ENCODE assay signal across 25 cellular contexts in genomic region chr16:49594706-49595534, GRCh38.
DNase-seq lines count a peak whose midpoint lies in the region; ATAC-seq, FAIRE-seq and TF ChIP-seq lines count a peak whose summit lies in the region.
"Had no signal": no experiment of that assay in that cellular context is flagged by ENCODE, and none has a peak within 500 bp of the region (broad histone marks: within the 10 kb centered on the region; RNA-seq: fewer than 3 reads in every experiment).

No MANE protein-coding gene starts in this region.

- no peak for FAIRE-seq in H1 (lab: Jason Lieb, UNC)
- FAIRE-seq: bronchial epithelial cell, HTR-8/SVneo had no signal

- POLR2A ChIA-PET in H1 (lab: Charles Lee; ENCODE audit: partially characterized antibody), result interaction anchor here (0.9 kb wide), 1 partner anchor 51 kb away, joined by 3 read pairs; no protein-coding TSS in a partner anchor

- TF ChIP-seq CTCF in BE2C (IDR thresholded peaks at IDR 0.05; ENCODE audit: low read depth, low read length) (no peak), GM23338 (conservative IDR thresholded peaks at IDR 0.05; ENCODE audit: low read depth in 2 of 2) (no peak), H1 (IDR thresholded peaks at IDR 0.05; ENCODE audit: control extremely low read depth in 1 of 3, insufficient read depth in 1 of 3, low read depth in 1 of 3, low read length in 3 of 3) (no peak), nephron (IDR thresholded peaks at IDR 0.05; ENCODE audit: unreplicated experiment in 3 of 3) (no peak)

- no peak for TF ChIP-seq EP300 in H1 (IDR thresholded peaks at IDR 0.05; ENCODE audit: borderline replicate concordance in 1 of 2, low read depth in 2 of 2, low read length in 2 of 2)

- no peak overlapping the region; the same call in 1 of the 2 replicates for H2BK12ac ChIP-seq in H1 (ENCODE audit: low read depth, low read length)

- H4K5ac ChIP-seq in H1 (ENCODE audit: insufficient read length, low read depth, low read length), result no peak overlapping the region

- no peaks in the 10 kb centered on the region for H3K9me3 Mint-ChIP-seq in GM23338
- no peaks in the 10 kb centered on the region for H3K9me3 Mint-ChIP-seq in nephron
- H3K9me3 Mint-ChIP-seq: activated naive CD4-positive, alpha-beta T cell treated with anti-CD3 and anti-CD28 coated beads, Interleukin-2, amount 10 ng/mL, durations not matched to agents 7 days and 5 days had no signal

- no peak overlapping the region for H3K9ac ChIP-seq in H1 (replicated peaks in 1 of 4; ENCODE audit: extremely low read depth in 1 of 4, low read depth in 3 of 4, low read length in 3 of 4)
- H3K9ac ChIP-seq: GM23248 had no signal

- H3K27me3 ChIP-seq in BE2C, result no peaks in the 10 kb centered on the region
- H3K27me3 ChIP-seq in GM23338 (ENCODE audit: insufficient read depth), result no peaks in the 10 kb centered on the region
- no peaks in the 10 kb centered on the region for H3K27me3 ChIP-seq in H1 (replicated peaks in 1 of 4; ENCODE audit: control insufficient read depth in 3 of 4, extremely low read depth in 1 of 4, insufficient read depth in 3 of 4, low read length in 3 of 4)
- H3K27me3 ChIP-seq: MG63 had no signal

- H3K36me3 Mint-ChIP-seq in GM23338 (ENCODE audit: low read depth), result no peaks in the 10 kb centered on the region
- H3K36me3 Mint-ChIP-seq in nephron (ENCODE audit: low read depth), result no peaks in the 10 kb centered on the region
- H3K36me3 Mint-ChIP-seq: activated naive CD4-positive, alpha-beta T cell treated with anti-CD3 and anti-CD28 coated beads, Interleukin-2, amount 10 ng/mL, durations not matched to agents 7 days and 5 days had no signal

- H3K36me3 ChIP-seq in BE2C (no peaks in the 10 kb centered on the region), GM23338 (ENCODE audit: insufficient read depth) (no peaks in the 10 kb centered on the region), H1 (ENCODE audit: control insufficient read depth in 2 of 4, insufficient read depth in 4 of 4, low read length in 3 of 4) (no peaks in the 10 kb centered on the region)
- H3K36me3 ChIP-seq: MG63, thoracic aorta had no signal

- peaks cover 26% of the 10 kb centered on the region for H3K4me1 ChIP-seq in BE2C
- H3K4me1 ChIP-seq in GM23338 (ENCODE audit: insufficient read depth), result peaks cover 26% of the 10 kb centered on the region
- H3K4me1 ChIP-seq in H1 (replicated peaks in 1 of 4; ENCODE audit: control insufficient read depth in 3 of 4, insufficient read depth in 4 of 4, low read length in 3 of 4), result peaks cover 9 to 26% (median 13%) of the 10 kb centered on the region in 4 experiments

- no peak overlapping the region for H3K4me3 Mint-ChIP-seq in GM23338
- peak overlapping the region; percentile 3 to 33 (median 4) for H3K4me3 Mint-ChIP-seq in nephron
- H3K4me3 Mint-ChIP-seq: activated CD4-positive, alpha-beta T cell treated with anti-CD3 and anti-CD28 coated beads for 36 hours; activated naive CD4-positive, alpha-beta T cell treated with anti-CD3 and anti-CD28 coated beads, Interleukin-2, amount 10 ng/mL, durations not matched to agents 7 days and 5 days had no signal

- H3K27me3 Mint-ChIP-seq in GM23338 (ENCODE audit: insufficient read depth, low read depth, poor library complexity), result peaks cover 3% of the 10 kb centered on the region
- H3K27me3 Mint-ChIP-seq in nephron (ENCODE audit: low read depth), result no peaks in the 10 kb centered on the region

- no peak overlapping the region for H3K23ac ChIP-seq in H1 (ENCODE audit: insufficient read length)

- H3K4me3 ChIP-seq in BE2C (ENCODE audit: low read depth, low read length) (no peak overlapping the region), GM23338 (no peak overlapping the region), H1 (ENCODE audit: extremely low read depth in 1 of 4, insufficient read depth in 2 of 4, low read depth in 3 of 4, low read length in 4 of 4) (no peak overlapping the region)
- H3K4me3 ChIP-seq: GM23248, MG63 had no signal

- no peak overlapping the region for H3K4ac ChIP-seq in H1 (replicated peaks; ENCODE audit: insufficient read length, low read depth, low read length)

- peak overlapping the region; percentile 9 for H3K27ac Mint-ChIP-seq in GM23338
- peak overlapping the region; percentile 81 to 93 (median 90) for H3K27ac Mint-ChIP-seq in nephron
- H3K27ac Mint-ChIP-seq: activated CD4-positive, alpha-beta T cell treated with anti-CD3 and anti-CD28 coated beads for 36 hours; activated naive CD4-positive, alpha-beta T cell treated with anti-CD3 and anti-CD28 coated beads, Interleukin-2, amount 10 ng/mL, durations not matched to agents 7 days and 5 days had no signal

- peaks cover 53% of the 10 kb centered on the region for H3K4me1 Mint-ChIP-seq in GM23338
- peaks cover 85% of the 10 kb centered on the region for H3K4me1 Mint-ChIP-seq in nephron

- no peaks in the 10 kb centered on the region for H4K20me1 ChIP-seq in GM23338 (replicated peaks; ENCODE audit: insufficient read depth)
- no peaks in the 10 kb centered on the region for H4K20me1 ChIP-seq in H1 (replicated peaks in 1 of 2; ENCODE audit: control insufficient read depth in 1 of 2, insufficient read depth in 2 of 2, low read length in 2 of 2)

- no peak overlapping the region for H2BK15ac ChIP-seq in H1 (ENCODE audit: low read length)

- no peaks in the 10 kb centered on the region for H3K9me3 ChIP-seq in BE2C
- no peaks in the 10 kb centered on the region for H3K9me3 ChIP-seq in H1 (ENCODE audit: insufficient read depth in 2 of 2, low read depth in 1 of 2, low read length in 1 of 2)
- H3K9me3 ChIP-seq: MG63, thoracic aorta had no signal

- H2AK5ac ChIP-seq in H1 (ENCODE audit: low read depth, low read length), result no peak overlapping the region

- no peak overlapping the region for H2BK20ac ChIP-seq in H1 (ENCODE audit: low read length)

- H3K79me1 ChIP-seq in H1 (ENCODE audit: low read depth, low read length), result peaks cover 5% of the 10 kb centered on the region; the same call in 1 of the 2 replicates

- TF ChIP-seq POLR2A in H1 (IDR thresholded peaks at IDR 0.05; ENCODE audit: control extremely low read depth in 1 of 2, low read depth in 2 of 2, low read length in 2 of 2), result no peak

- no peak overlapping the region for H3K27ac ChIP-seq in GM23338 (ENCODE audit: low read depth)
- H3K27ac ChIP-seq in H1 (ENCODE audit: low read depth, low read length), result 0 out of 2 replicates have a peak overlapping the region, but pooled peaks have one; percentile 7
- H3K27ac ChIP-seq: C4-2B, GM23248, thoracic aorta had no signal

- H3F3A ChIP-seq in GM23338 (replicated peaks; ENCODE audit: low read depth), result no peaks in the 10 kb centered on the region

- WGBS in H1 (ENCODE audit: extremely low coverage in 1 of 2, insufficient coverage in 1 of 2, insufficient read length in 1 of 2, insufficient replicate concordance in 2 of 2, low coverage in 1 of 2, low lambda C conversion rate in 2 of 2, missing lambda C conversion rate in 1 of 2), 2 experiments, result 91% methylated on average over 12 of the region's 12 CpGs; no CpG with 5 or more reads in 1 of the 2 experiments

- TF ChIP-seq RAD21 in H1 (IDR thresholded peaks at IDR 0.05 in 1 of 2, conservative IDR thresholded peaks at IDR 0.05 in 1 of 2; ENCODE audit: low read depth in 2 of 2, low read length in 2 of 2), result no peak

- no peak overlapping the region for H2BK120ac ChIP-seq in H1 (replicated peaks; ENCODE audit: low read depth, low read length)

- H2AFZ ChIP-seq in GM23338 (no peak overlapping the region), H1 (ENCODE audit: low read length) (no peak overlapping the region)
- H2AFZ ChIP-seq: GM23248 had no signal

- no peaks in the 10 kb centered on the region for H3K9me2 ChIP-seq in GM23338 (ENCODE audit: insufficient read depth)

- H2BK5ac ChIP-seq in H1 (ENCODE audit: low read depth, low read length), result no peak overlapping the region

- H3K14ac ChIP-seq in H1 (ENCODE audit: insufficient read length), result no peak overlapping the region

- ATAC-seq in GM23338 (no peak), GM21526 (IDR thresholded peaks at IDR 0.05; ENCODE audit: low FRiP score, unreplicated experiment) (no peak)
- ATAC-seq: activated CD4-positive, alpha-beta T cell treated with anti-CD3 and anti-CD28 coated beads for 36 hours had no signal

- CTCF ChIA-PET in H1 (lab: Charles Lee; ENCODE audit: partially characterized antibody), result interaction anchor here (0.6 to 7.2 kb wide), 9 partner anchors 41 to 325 kb away, joined by 3 to 165 read pairs (median 3); no protein-coding TSS in a partner anchor

- H3K18ac ChIP-seq in H1 (ENCODE audit: extremely low read depth, low read length), result no peak overlapping the region

- H3K23me2 ChIP-seq in H1 (ENCODE audit: low read depth, low read length), result no peaks in the 10 kb centered on the region; the same call in 1 of the 2 replicates

- no peak overlapping the region for H4K91ac ChIP-seq in H1 (replicated peaks; ENCODE audit: insufficient read length, low read length)

- no peak overlapping the region for H3K56ac ChIP-seq in H1 (replicated peaks; ENCODE audit: insufficient read length, low read depth, low read length)

- H4K8ac ChIP-seq in H1 (ENCODE audit: extremely low read depth, insufficient read depth, low read length), result no peak overlapping the region

- DNase-seq in BE2C, result peak; percentile 44
- no peak for DNase-seq in GM23338 (ENCODE audit: low spot score)
- peak in 1 of 2 experiments; percentile 41 for DNase-seq in H1 (ENCODE audit: low read depth in 1 of 2, low spot score in 2 of 2)
- DNase-seq in AG08396 (ENCODE audit: low spot score), result no peak
- DNase-seq in NCI-H2227 (lab: John Stamatoyannopoulos, UW; ENCODE audit: unreplicated experiment), result no peak
- no peak for DNase-seq in NCI-H446 treated with DMSO at 0.1 percent for 48 hours (lab: John Stamatoyannopoulos, UW)
- DNase-seq: ACHN; activated CD4-positive, alpha-beta T cell treated with anti-CD3 and anti-CD28 coated beads for 36 hours; activated naive CD4-positive, alpha-beta T cell treated with anti-CD3 and anti-CD28 coated beads, Interleukin-2, amount 10 ng/mL, durations not matched to agents 7 days and 5 days; amygdala; GM23248; KBM-7; mammary epithelial cell; MG63; NCI-H146; NCI-H510A; NK-92 treated with Interleukin-12 subunit alpha and Interleukin-12 subunit beta, amount 100 ng/mL, for 24 hours; SHP77 treated with DMSO at 0.1 percent for 48 hours; stimulated activated naive CD4-positive, alpha-beta T cell treated with Interleukin-2 at 50 U/mL for 16 hours had no signal

- H3K4me2 ChIP-seq in GM23338 (no peak overlapping the region), H1 (ENCODE audit: insufficient read depth in 1 of 2, low read depth in 2 of 2, low read length in 2 of 2) (no peak overlapping the region)

- no peaks in the 10 kb centered on the region; the same call in 1 of the 2 replicates for H3K79me2 ChIP-seq in GM23338 (replicated peaks; ENCODE audit: insufficient read depth)
- peaks cover 0 to 14% of the 10 kb centered on the region in 2 experiments; a peak in 1 of 4 replicates for H3K79me2 ChIP-seq in H1 (ENCODE audit: control insufficient read depth in 1 of 2, insufficient read depth in 2 of 2, low read length in 2 of 2)

TF ChIP-seq in GM23338, 12 proteins besides CTCF, POLR2A, EP300 and RAD21 (continues in another document):
- TF ChIP-seq JUNB (IDR thresholded peaks at IDR 0.05; ENCODE audit: unreplicated experiment), result no peak
- TF ChIP-seq EZH2phosphoT487 (IDR thresholded peaks at IDR 0.05; ENCODE audit: unreplicated experiment), result no peak

TF ChIP-seq in H1, 55 proteins besides CTCF, POLR2A, EP300 and RAD21 (continues in another document):
- TF ChIP-seq BCL11A (IDR thresholded peaks at IDR 0.05; ENCODE audit: low read depth in 2 of 2, low read length in 2 of 2) (no peak), SRF (IDR thresholded peaks at IDR 0.05; ENCODE audit: low read depth, low read length) (no peak), BACH1 (IDR thresholded peaks at IDR 0.05; ENCODE audit: low read length) (no peak)
